Comparison of ENCODE assay signal across 9 cellular contexts in the genomic region with DNA sequence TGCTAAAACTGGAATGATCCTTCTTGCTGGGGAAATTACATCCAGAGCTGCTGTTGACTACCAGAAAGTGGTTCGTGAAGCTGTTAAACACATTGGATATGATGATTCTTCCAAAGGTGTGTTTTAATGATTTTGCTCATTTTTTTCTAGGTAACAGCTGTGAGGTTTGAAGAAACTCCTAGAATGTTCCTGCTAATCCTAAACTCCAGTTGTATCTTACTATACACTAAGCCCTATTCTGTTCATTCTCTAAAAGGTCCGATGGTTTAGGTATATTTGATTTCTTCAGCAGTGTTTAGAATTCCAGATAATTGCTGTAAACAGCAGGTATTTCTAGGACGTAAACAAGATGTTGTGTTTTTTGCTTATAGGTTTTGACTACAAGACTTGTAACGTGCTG. TPM values are rescaled to one million over a fixed set of nuclear protein-coding genes. Genes with fewer than 3 reads are reported as not detected.
DNase-seq lines count a peak whose midpoint lies in the region; ATAC-seq and TF ChIP-seq lines count a peak whose summit lies in the region.
"Had no signal": no experiment of that assay in that cellular context is flagged by ENCODE, and none has a peak within 500 bp of the region (broad histone marks: within the 10 kb centered on the region; RNA-seq: fewer than 3 reads in every experiment).

No MANE protein-coding gene starts in this region.

- peaks cover 49% of the 10 kb centered on the region for H3K36me3 ChIP-seq in SU-DHL-6 (ENCODE audit: low read length)
- H3K36me3 ChIP-seq in fibroblast of lung (ENCODE audit: control insufficient read depth, insufficient read depth, low read length) = peaks cover 18% of the 10 kb centered on the region
- peaks cover 34 to 58% (median 37%) of the 10 kb centered on the region in 4 donors for H3K36me3 ChIP-seq in sigmoid colon

- no peak for TF ChIP-seq EP300 in sigmoid colon (IDR thresholded peaks at IDR 0.05)

- peaks cover 45% of the 10 kb centered on the region for H3K79me2 ChIP-seq in SU-DHL-6 (ENCODE audit: insufficient read depth, low read length)
- H3K79me2 ChIP-seq in fibroblast of lung (ENCODE audit: control insufficient read depth, insufficient read depth, low read length) = peaks cover 56% of the 10 kb centered on the region

- H3K4me1 ChIP-seq in fibroblast of lung (ENCODE audit: control insufficient read depth, extremely low read depth, insufficient read depth, low read length) = peaks cover 16% of the 10 kb centered on the region
- H3K4me1 ChIP-seq in sigmoid colon = peaks cover 0 to 65% (median 59%) of the 10 kb centered on the region in 4 donors

- peaks cover 67% of the 10 kb centered on the region for H3F3A ChIP-seq in SU-DHL-6 (ENCODE audit: insufficient read depth)

- no peak overlapping the region for H3K27ac ChIP-seq in SU-DHL-6 (ENCODE audit: low read depth, low read length)
- H3K27ac ChIP-seq in fibroblast of lung (ENCODE audit: insufficient read depth, low read length) = no peak overlapping the region
- H3K27ac ChIP-seq in sigmoid colon = peak overlapping the region; percentile 99 to 100 (median 99)

- peak overlapping the region; percentile 66 for H3K4me3 ChIP-seq in GM12864 (ENCODE audit: low read depth, low read length)
- peak overlapping the region; percentile 99 for H3K4me3 ChIP-seq in SU-DHL-6 (ENCODE audit: insufficient read depth, low read length, poor library complexity, severe bottlenecking)
- peak overlapping the region; percentile 78 to 94 (median 88) for H3K4me3 ChIP-seq in fibroblast of lung (replicated peaks in 1 of 4; ENCODE audit: control extremely low read depth in 1 of 4, insufficient read depth in 1 of 4, low read depth in 3 of 4, low read length in 4 of 4)
- H3K4me3 ChIP-seq in sigmoid colon = peak overlapping the region in 3 of 4 donors; percentile 91 to 96 (median 96)

- H3K9me3 ChIP-seq in SU-DHL-6 (ENCODE audit: insufficient read depth, low read length) = no peaks in the 10 kb centered on the region
- no peaks in the 10 kb centered on the region for H3K9me3 ChIP-seq in fibroblast of lung (ENCODE audit: control insufficient read depth, insufficient read depth, low read depth, low read length)
- H3K9me3 ChIP-seq in sigmoid colon = no peaks in the 10 kb centered on the region

- ATAC-seq in HG03108 (IDR thresholded peaks at IDR 0.05; ENCODE audit: unreplicated experiment) (no peak), HG03571 (IDR thresholded peaks at IDR 0.05; ENCODE audit: unreplicated experiment) (no peak)

- H4K20me1 ChIP-seq in SU-DHL-6 (ENCODE audit: low read depth, low read length) (peaks cover 43% of the 10 kb centered on the region), fibroblast of lung (ENCODE audit: control insufficient read depth, extremely low read depth, insufficient read depth, low read length) (peaks cover 13% of the 10 kb centered on the region)

- TF ChIP-seq CTCF in GM12864 (IDR thresholded peaks at IDR 0.05; ENCODE audit: low read depth, low read length, missing control alignments) = no peak
- no peak for TF ChIP-seq CTCF in SU-DHL-6 (IDR thresholded peaks at IDR 0.05; ENCODE audit: insufficient read depth, low read length, poor library complexity, severe bottlenecking)
- no peak for TF ChIP-seq CTCF in fibroblast of lung (conservative IDR thresholded peaks at IDR 0.05 in 1 of 2, IDR thresholded peaks at IDR 0.05 in 1 of 2; ENCODE audit: low read depth in 1 of 2, low read length in 2 of 2)
- TF ChIP-seq CTCF in sigmoid colon (IDR thresholded peaks at IDR 0.05) = no peak

- DNase-seq in GM12864 (ENCODE audit: low read depth) = no peak
- DNase-seq in fibroblast of lung (ENCODE audit: low read depth in 2 of 2) = no peak
- no peak for DNase-seq in sigmoid colon
- DNase-seq in KG1 (lab: John Stamatoyannopoulos, UW) = no peak
- no peak for DNase-seq in NAMALWA (ENCODE audit: low spot score)
- DNase-seq: stimulated activated CD4-positive, alpha-beta T cell treated with anti-CD3 and anti-CD28 coated beads, Interleukin-1b, Interleukin-23, amount 100 ng/mL, for 48 hours had no signal

- H3K9ac ChIP-seq in SU-DHL-6 (ENCODE audit: low read length) = peak overlapping the region; percentile 99
- peak overlapping the region; percentile 16 for H3K9ac ChIP-seq in fibroblast of lung (ENCODE audit: insufficient read depth, low read length)

- TF ChIP-seq POLR2A in sigmoid colon (IDR thresholded peaks at IDR 0.05) = no peak

- H2AFZ ChIP-seq in SU-DHL-6 (ENCODE audit: low read depth, low read length, severe bottlenecking) (no peak overlapping the region), fibroblast of lung (ENCODE audit: low read length) (no peak overlapping the region)

- no peaks in the 10 kb centered on the region for H3K27me3 ChIP-seq in SU-DHL-6 (ENCODE audit: low read length)
- H3K27me3 ChIP-seq in fibroblast of lung (ENCODE audit: control insufficient read depth, insufficient read depth, low read length) = no peaks in the 10 kb centered on the region
- no peaks in the 10 kb centered on the region for H3K27me3 ChIP-seq in sigmoid colon

- intact Hi-C loops in sigmoid colon (cut with DNase I) = loop anchor here (2.0 kb wide), 1 partner anchor 20 kb away; a partner anchor contains a TSS

- WGBS in sigmoid colon, 2 donors = 13 to 43% methylated on average over 4 of the region's 4 CpGs

- H3K4me2 ChIP-seq in SU-DHL-6 (ENCODE audit: low read depth, low read length, poor library complexity, severe bottlenecking) = peak overlapping the region; percentile 100
- H3K4me2 ChIP-seq in fibroblast of lung (ENCODE audit: extremely low read depth, insufficient read depth, low read length) = peak overlapping the region; percentile 92

- H3K9me2 ChIP-seq in SU-DHL-6 (replicated peaks; ENCODE audit: insufficient read depth, low read length) = no peaks in the 10 kb centered on the region

RNA-seq across cellular contexts. Expression of a gene that starts 2.3 kb away (rescaled TPM):
- 176 and 270 TPM in 2 replicates for total RNA-seq in fibroblast of lung
- polyA plus RNA-seq in fibroblast of lung = 334 and 369 TPM in 2 replicates
- polyA plus RNA-seq in fibroblast of lung (2012) = 142 and 192 TPM in 2 replicates
- 72.4 and 92.4 TPM in 2 replicates for polyA minus RNA-seq in fibroblast of lung (ENCODE audit: low replicate concordance)
- total RNA-seq in sigmoid colon = 100 to 1,000 TPM; 139 to 249 (median 151) TPM
- polyA plus RNA-seq in sigmoid colon = 10 to 100 TPM; 52.3 to 93.1 (median 61.0) TPM

RNA-seq across cellular contexts. Expression of a gene that starts 20.0 kb away (rescaled TPM):
- 28.8 and 46.1 TPM in 2 replicates for total RNA-seq in fibroblast of lung
- 34.4 and 48.8 TPM in 2 replicates for polyA plus RNA-seq in fibroblast of lung
- 35.1 and 47.5 TPM in 2 replicates for polyA plus RNA-seq in fibroblast of lung (2012)
- polyA minus RNA-seq in fibroblast of lung (ENCODE audit: low replicate concordance) = 90.0 and 137 TPM in 2 replicates
- total RNA-seq in sigmoid colon = 10 to 100 TPM; 14.9 to 25.3 (median 24.7) TPM
- 10 to 100 TPM in 2 of 3 donors, 1 to 10 TPM in 1; 3.6 to 22.8 (median 11.1) TPM for polyA plus RNA-seq in sigmoid colon

RNA-seq across cellular contexts. Expression of a gene that starts 36.1 kb away (rescaled TPM):
- 2.1 and 2.3 TPM in 2 replicates for total RNA-seq in fibroblast of lung
- 17.7 and 80.6 TPM in 2 replicates for polyA plus RNA-seq in fibroblast of lung
- 12.9 and 70.6 TPM in 2 replicates for polyA plus RNA-seq in fibroblast of lung (2012)
- polyA minus RNA-seq in fibroblast of lung (ENCODE audit: low replicate concordance) = 3.4 and 24.0 TPM in 2 replicates
- 10 to 100 TPM in 2 of 4 donors, 1 to 10 TPM in 2; 1.9 to 33.3 (median 13.2) TPM for total RNA-seq in sigmoid colon
- polyA plus RNA-seq in sigmoid colon = 100 to 1,000 TPM; 441 to 941 (median 696) TPM

RNA-seq across cellular contexts. Expression of a gene that starts 43.0 kb away (rescaled TPM):
- total RNA-seq in fibroblast of lung = 45.5 and 69.5 TPM in 2 replicates
- 190 and 212 TPM in 2 replicates for polyA plus RNA-seq in fibroblast of lung
- polyA plus RNA-seq in fibroblast of lung (2012) = 225 and 294 TPM in 2 replicates
- polyA minus RNA-seq in fibroblast of lung (ENCODE audit: low replicate concordance) = 129 and 239 TPM in 2 replicates
- total RNA-seq in sigmoid colon = 10 to 100 TPM; 51.2 to 97.5 (median 69.6) TPM
- polyA plus RNA-seq in sigmoid colon = 10 to 100 TPM; 51.8 to 93.7 (median 68.0) TPM

RNA-seq across cellular contexts. Expression of a gene that starts 54.3 kb away (rescaled TPM):
- total RNA-seq in fibroblast of lung (187 and 247 TPM in 2 replicates), sigmoid colon (100 to 1,000 TPM; 124 to 175 (median 141) TPM)
- polyA plus RNA-seq in fibroblast of lung (276 and 289 TPM in 2 replicates), sigmoid colon (100 to 1,000 TPM; 165 to 190 (median 179) TPM)
- 299 and 322 TPM in 2 replicates for polyA plus RNA-seq in fibroblast of lung (2012)
- 307 and 355 TPM in 2 replicates for polyA minus RNA-seq in fibroblast of lung (ENCODE audit: low replicate concordance)

Comparison
In these comparisons a context has a peak if more than half of its experiments do, and no peak if none do; other contexts are left out.
1. H3K27ac ChIP-seq: peak in sigmoid colon (4 of 4); none in SU-DHL-6 (single experiment) and fibroblast of lung (single experiment).
2. Peak in every context shown above with its lines, with median percentiles within 50 percentile points of each other: H3K4me3 ChIP-seq.